In genomic region chr9:133529874-133530273, GRCh38 we compare ENCODE assay signal across 18 cellular contexts. TPM values are rescaled to one million over a fixed set of nuclear protein-coding genes. Genes with fewer than 3 reads are reported as not detected.
DNase-seq lines count a peak whose midpoint lies in the region; ATAC-seq, FAIRE-seq and TF ChIP-seq lines count a peak whose summit lies in the region.
"Had no signal": no experiment of that assay in that cellular context is flagged by ENCODE, and none has a peak within 500 bp of the region (broad histone marks: within the 10 kb centered on the region; RNA-seq: fewer than 3 reads in every experiment).

No MANE protein-coding gene starts in this region.

- no peaks in the 10 kb centered on the region for H3K9me3 ChIP-seq in HepG2 (ENCODE audit: low read length)
- H3K9me3 ChIP-seq in right lobe of liver: no peaks in the 10 kb centered on the region
- no peaks in the 10 kb centered on the region for H3K9me3 ChIP-seq in GM12878 (replicated peaks; ENCODE audit: control insufficient read depth, insufficient read depth, low read length)
- H3K9me3 ChIP-seq in skeletal muscle tissue (ENCODE audit: control insufficient read depth in 3 of 3, low read length in 3 of 3): no peaks in the 10 kb centered on the region
- H3K9me3 ChIP-seq: A549, Caco-2 had no signal

- no peak overlapping the region for H3K9ac ChIP-seq in HepG2 (ENCODE audit: insufficient read depth, low read depth, low read length)
- no peak overlapping the region for H3K9ac ChIP-seq in GM12878 (ENCODE audit: control insufficient read depth, insufficient read depth, low read length)
- no peak overlapping the region for H3K9ac ChIP-seq in skeletal muscle tissue (ENCODE audit: low read depth in 1 of 3, low read length in 3 of 3)

- H4K20me1 ChIP-seq in HepG2 (ENCODE audit: insufficient read depth, low read length): no peaks in the 10 kb centered on the region
- no peaks in the 10 kb centered on the region for H4K20me1 ChIP-seq in GM12878 (ENCODE audit: control insufficient read depth, insufficient read depth)

- no peak overlapping the region for H2AFZ ChIP-seq in HepG2 (ENCODE audit: low read length)
- H2AFZ ChIP-seq in GM12878 (ENCODE audit: control insufficient read depth, low read depth, low read length): no peak overlapping the region

- H3K36me3 ChIP-seq in HepG2 (replicated peaks in 1 of 2; ENCODE audit: control insufficient read depth in 1 of 2, insufficient read depth in 2 of 2, low read length in 2 of 2): no peaks in the 10 kb centered on the region
- no peaks in the 10 kb centered on the region for H3K36me3 ChIP-seq in right lobe of liver
- H3K36me3 ChIP-seq in GM12878 (ENCODE audit: control insufficient read depth in 2 of 2, insufficient read depth in 2 of 2, low read length in 1 of 2): no peaks in the 10 kb centered on the region
- no peaks in the 10 kb centered on the region for H3K36me3 ChIP-seq in skeletal muscle tissue (ENCODE audit: control insufficient read depth in 3 of 3, insufficient read depth in 3 of 3, low read length in 3 of 3)

- H3K4me1 Mint-ChIP-seq in nephron (peaks cover 81% of the 10 kb centered on the region), CD14-positive monocyte (peaks cover 5% of the 10 kb centered on the region)

- TF ChIP-seq CTCF in HepG2 (CRISPR knock-in tag; IDR thresholded peaks at IDR 0.05): no peak
- TF ChIP-seq CTCF in right lobe of liver (IDR thresholded peaks at IDR 0.05): no peak
- TF ChIP-seq CTCF in GM12878 (IDR thresholded peaks at IDR 0.05 in 2 of 3, conservative IDR thresholded peaks at IDR 0.05 in 1 of 3; ENCODE audit: control insufficient read depth in 2 of 3, extremely low read depth in 1 of 3, insufficient read depth in 1 of 3, low read depth in 3 of 3, low read length in 3 of 3): no peak
- TF ChIP-seq CTCF in nephron (IDR thresholded peaks at IDR 0.05; ENCODE audit: unreplicated experiment in 3 of 3): no peak
- no peak for TF ChIP-seq CTCF in CD14-positive monocyte (IDR thresholded peaks at IDR 0.05)

- FAIRE-seq in HepG2 (lab: Jason Lieb, UNC) (no peak), GM12878 (lab: Jason Lieb, UNC) (no peak)
- FAIRE-seq: A549, D721Med, G401.6, GM12892 had no signal

- H3K36me3 Mint-ChIP-seq in nephron (ENCODE audit: low read depth) (no peaks in the 10 kb centered on the region), CD14-positive monocyte (no peaks in the 10 kb centered on the region)

- BruUV-seq in HepG2 (replicated peaks; lab: Mats Ljungman, UMichigan) (no TSS peak), GM12878 (replicated peaks; lab: Mats Ljungman, UMichigan) (no TSS peak)

- SMC1A ChIA-PET in GM12878 (lab: Charles Lee; ENCODE audit: uncharacterized antibody, unreplicated experiment): no interaction called here

- intact Hi-C loops in HepG2 (cut with micrococcal nuclease; ENCODE audit: unreplicated experiment): no loop called here
- intact Hi-C loops in right lobe of liver (cut with DNase I): loop anchor here (10.0 kb wide), 2 partner anchors 55 to 205 kb away; partner anchors contain the start of gene SARDH (in 1 of the 2)
- intact Hi-C loops in GM12878 (cut with micrococcal nuclease; ENCODE audit: unreplicated experiment): no loop called here
- intact Hi-C loops in CD14-positive monocyte (cut with micrococcal nuclease): no loop called here

- TF ChIP-seq POLR2A in HepG2 (IDR thresholded peaks at IDR 0.05; ENCODE audit: insufficient read depth in 1 of 2, low read depth in 2 of 2, low read length in 2 of 2) (no peak), right lobe of liver (IDR thresholded peaks at IDR 0.05) (no peak), GM12878 (IDR thresholded peaks at IDR 0.05; ENCODE audit: low read depth, low read length) (no peak)

- in situ Hi-C loops in HepG2 (cut with HindIII; ENCODE audit: extremely low pct_ligation_motif_present, low pct_unique_long_range_greater_than_20kb) (loop anchor here (25.0 kb wide), 1 partner anchor 207 kb away; the partner anchor contains the start of gene SARDH), GM12878 (cut with MboI) (loop anchor here (25.0 kb wide), 1 partner anchor 482 kb away; no protein-coding TSS in a partner anchor)

- CTCF ChIA-PET in HepG2 (lab: Yijun Ruan, JAX; ENCODE audit: low intra/inter-chr PET ratio, low total read pairs): no interaction called here
- CTCF ChIA-PET in GM12878 (lab: Yijun Ruan, JAX): interaction anchor here (0.6 kb wide), 1 partner anchor 177 kb away, joined by 3 read pairs; no protein-coding TSS in a partner anchor

- TF ChIP-seq RAD21 in HepG2 (CRISPR knock-in tag; IDR thresholded peaks at IDR 0.05) (no peak), GM12878 (IDR thresholded peaks at IDR 0.05; ENCODE audit: insufficient read depth, low read depth, low read length) (no peak)

- POLR2A ChIA-PET in HepG2 (lab: Yijun Ruan, JAX) (interaction anchor here (0.9 to 1.0 kb wide), 2 partner anchors 8 to 24 kb away, joined by 3 read pairs; no protein-coding TSS in a partner anchor), GM12878 (lab: Charles Lee) (no interaction called here)

- no peaks in the 10 kb centered on the region for H3K79me2 ChIP-seq in HepG2 (ENCODE audit: insufficient read depth, low read length)
- H3K79me2 ChIP-seq in GM12878 (ENCODE audit: control insufficient read depth, insufficient read depth, low read length): no peaks in the 10 kb centered on the region

- H3K9me3 Mint-ChIP-seq in nephron (no peaks in the 10 kb centered on the region), CD14-positive monocyte (peaks cover 0 to 2% (median 0%) of the 10 kb centered on the region in 7 donors)
- H3K9me3 Mint-ChIP-seq: CD4-positive, alpha-beta T cell had no signal

- RAD21 ChIA-PET in GM12878 (lab: Charles Lee; ENCODE audit: unreplicated experiment): no interaction called here

- H3K4me3 Mint-ChIP-seq in nephron (peak overlapping the region in 1 of 3 experiments; percentile 89), CD14-positive monocyte (no peak overlapping the region)
- H3K4me3 Mint-ChIP-seq: CD4-positive, alpha-beta T cell had no signal

- TF ChIP-seq EP300 in HepG2 (IDR thresholded peaks at IDR 0.05; ENCODE audit: low read depth in 2 of 2, low read length in 2 of 2) (no peak), HepG2 (CRISPR knock-in tag; IDR thresholded peaks at IDR 0.05; ENCODE audit: borderline replicate concordance) (no peak), GM12878 (IDR thresholded peaks at IDR 0.05; ENCODE audit: borderline replicate concordance in 1 of 2, control insufficient read depth in 1 of 2, low read depth in 2 of 2, low read length in 2 of 2) (no peak)

- WGBS in HepG2 (ENCODE audit: low lambda C conversion rate): 19% methylated on average over 3 of the region's 7 CpGs
- no CpG with 5 or more reads among the region's 7 CpGs for WGBS in right lobe of liver (ENCODE audit: insufficient coverage, low coverage, low lambda C conversion rate, missing lambda C conversion rate)
- WGBS in GM12878 (ENCODE audit: insufficient coverage, insufficient replicate concordance, low lambda C conversion rate, missing lambda C conversion rate): 11% methylated on average over 7 of the region's 7 CpGs

- peaks cover 24 to 72% of the 10 kb centered on the region in 2 experiments; a peak in 4 of 5 replicates for H3K27me3 ChIP-seq in HepG2 (ENCODE audit: control insufficient read depth in 1 of 2, insufficient read depth in 2 of 2, low read length in 2 of 2)
- no peaks in the 10 kb centered on the region for H3K27me3 ChIP-seq in right lobe of liver
- peaks cover 8 to 10% of the 10 kb centered on the region in 2 experiments; a peak in 3 of 4 replicates for H3K27me3 ChIP-seq in GM12878 (replicated peaks in 1 of 2; ENCODE audit: control insufficient read depth in 2 of 2, insufficient read depth in 2 of 2, low read length in 1 of 2)
- H3K27me3 ChIP-seq in skeletal muscle tissue (ENCODE audit: control insufficient read depth in 3 of 3, insufficient read depth in 3 of 3, low read length in 3 of 3): peaks cover 12 to 77% (median 17%) of the 10 kb centered on the region in 3 donors

- H3K4me3 ChIP-seq in HepG2 (replicated peaks in 1 of 3; ENCODE audit: insufficient read depth in 1 of 3, low read depth in 2 of 3, low read length in 3 of 3) (no peak overlapping the region), right lobe of liver (no peak overlapping the region), GM12878 (no peak overlapping the region), skeletal muscle tissue (ENCODE audit: low read length in 3 of 3) (no peak overlapping the region)
- H3K4me3 ChIP-seq: A549 had no signal

- H3K27ac ChIP-seq in HepG2 (ENCODE audit: extremely low read length, insufficient read depth, low read length) (no peak overlapping the region), right lobe of liver (no peak overlapping the region), GM12878 (ENCODE audit: control insufficient read depth, insufficient read depth) (no peak overlapping the region), skeletal muscle tissue (ENCODE audit: low read depth, low read length) (peak overlapping the region; percentile 7)
- H3K27ac ChIP-seq: 22Rv1, A549 had no signal

- H3K27ac Mint-ChIP-seq in nephron (peak overlapping the region; percentile 52 to 80 (median 52)), CD14-positive monocyte (no peak overlapping the region)
- H3K27ac Mint-ChIP-seq: CD4-positive, alpha-beta T cell had no signal

- DNase-seq in HepG2 (ENCODE audit: low spot score) (no peak), right lobe of liver (no peak), GM12878 (ENCODE audit: low read depth, low spot score) (no peak), CD14-positive monocyte (ENCODE audit: low spot score) (no peak)
- DNase-seq: C1 segment of cervical spinal cord; Caco-2; CD4-positive, alpha-beta T cell; HCEC 1CT had no signal

- ATAC-seq in HepG2 (no peak), right lobe of liver (no peak), GM12878 (no peak), HG03469 (IDR thresholded peaks at IDR 0.05; ENCODE audit: unreplicated experiment) (no peak), esophagus mucosa (no peak)

- H3K27me3 Mint-ChIP-seq in nephron (ENCODE audit: low read depth) (peaks cover 20% of the 10 kb centered on the region), CD14-positive monocyte (ENCODE audit: low read depth in 3 of 3) (peaks cover 24 to 39% (median 30%) of the 10 kb centered on the region in 3 donors)

- no peak overlapping the region for H3K4me2 ChIP-seq in HepG2 (ENCODE audit: low read depth, low read length)
- no peak overlapping the region for H3K4me2 ChIP-seq in GM12878 (ENCODE audit: control insufficient read depth, insufficient read depth)
- H3K4me2 ChIP-seq: A549 had no signal

- H3K4me1 ChIP-seq in HepG2 (ENCODE audit: insufficient read depth, low read length): peaks cover 48% of the 10 kb centered on the region
- peaks cover 0 to 22% (median 8%) of the 10 kb centered on the region in 4 donors for H3K4me1 ChIP-seq in right lobe of liver
- H3K4me1 ChIP-seq in GM12878 (ENCODE audit: control insufficient read depth, insufficient read depth, low read length): no peaks in the 10 kb centered on the region
- H3K4me1 ChIP-seq in skeletal muscle tissue (ENCODE audit: control insufficient read depth in 3 of 3, insufficient read depth in 3 of 3, low read length in 3 of 3): peaks cover 47 to 51% (median 50%) of the 10 kb centered on the region in 3 donors

RNA-seq across cellular contexts. Expression of gene ADAMTSL2, which starts 4.6 kb away (rescaled TPM):
- total RNA-seq in HepG2 (2016; rRNA removed; fragmentation: Illumina TruSeq; extraction: Trizol) (1.0 and 3.8 TPM in 2 replicates), right lobe of liver (10 to 100 TPM in 3 of 6 experiments, 1 to 10 TPM in 3; 9.2 to 24.8 (median 12.7) TPM), GM12878 (2014; rRNA removed) (not detected in 2 replicates), GM12878 (2014; rRNA removed; fragmentation: Illumina TruSeq; extraction: Trizol) (not detected in 2 replicates), GM12878 (2021) (0.05 TPM in 1 of 2 replicates, not detected in the other), skeletal muscle tissue (4.7 TPM), esophagus mucosa (0.88 TPM)
- total RNA-seq in HepG2 (2016; cell fraction: cytosol; rRNA removed; fragmentation: Illumina TruSeq; extraction: Trizol; ENCODE audit: low read depth): 0.35 and 0.61 TPM in 2 replicates
- 0.86 and 3.7 TPM in 2 replicates for total RNA-seq in HepG2 (2016; cell fraction: insoluble cytoplasmic fraction; rRNA removed; fragmentation: Illumina TruSeq; extraction: Trizol)
- 0.99 and 1.1 TPM in 2 replicates for total RNA-seq in HepG2 (2016; cell fraction: membrane; rRNA removed; fragmentation: Illumina TruSeq; extraction: Trizol)
- total RNA-seq in HepG2 (2016; cell fraction: nucleus; rRNA removed; fragmentation: Illumina TruSeq; extraction: Trizol): 3.9 and 4.8 TPM in 2 replicates
- polyA plus RNA-seq in HepG2 (2011; rRNA removed) (1.8 and 1.9 TPM in 2 replicates), GM12878 (2011; rRNA removed) (0.07 TPM in 1 of 2 replicates, not detected in the other), GM12878 (2014; fragmentation: Illumina TruSeq; extraction: Trizol) (not detected in 2 replicates), GM12878 (2014; fragmentation: Nextera tagmentation; extraction: Ambion mirVana) (not detected), GM12878 (2014; rRNA removed) (0.04 TPM in 1 of 2 replicates, not detected in the other), GM12878 (2016; fragmentation: Nextera tagmentation; extraction: Ambion mirVana) (not detected), CD14-positive monocyte (not detected)
- 1.2 and 1.7 TPM in 2 replicates for polyA plus RNA-seq in HepG2 (2011; cell fraction: cytosol; rRNA removed)
- 4.8 and 6.6 TPM in 2 replicates for polyA plus RNA-seq in HepG2 (2011; cell fraction: nucleus; rRNA removed)
- polyA plus RNA-seq in HepG2 (2012): 0.43 and 1.1 TPM in 2 replicates
- polyA plus RNA-seq in HepG2 (2016; cell fraction: cytosol; fragmentation: Illumina TruSeq; extraction: Trizol; ENCODE audit: low read depth): 0.33 and 0.43 TPM in 2 replicates
- polyA plus RNA-seq in HepG2 (2016; cell fraction: insoluble cytoplasmic fraction; fragmentation: Illumina TruSeq; extraction: Trizol; ENCODE audit: low read depth): 0.77 and 1.1 TPM in 2 replicates
- 0.61 and 0.78 TPM in 2 replicates for polyA plus RNA-seq in HepG2 (2016; cell fraction: membrane; fragmentation: Illumina TruSeq; extraction: Trizol; ENCODE audit: low read depth)
- polyA plus RNA-seq in HepG2 (2016; cell fraction: nucleus; fragmentation: Illumina TruSeq; extraction: Trizol; ENCODE audit: insufficient read depth, low read depth): 6.6 and 7.1 TPM in 2 replicates
- polyA minus RNA-seq in HepG2 (2011; rRNA and poly(A)+ RNA removed; ENCODE audit: low replicate concordance): 4.1 TPM in 1 of 2 replicates, not detected in the other
- 0.70 and 1.3 TPM in 2 replicates for polyA minus RNA-seq in HepG2 (2011; cell fraction: cytosol; rRNA and poly(A)+ RNA removed)
- polyA minus RNA-seq in HepG2 (2011; cell fraction: nucleus; rRNA and poly(A)+ RNA removed): 0.87 and 1.2 TPM in 2 replicates
- total RNA-seq in GM12878 (2013; cell fraction: nucleolus; rRNA removed): not detected in 2 replicates
- not detected for polyA plus RNA-seq in GM12878 (2011; ENCODE audit: low read depth)
- 0.10 and 0.12 TPM in 2 replicates for polyA plus RNA-seq in GM12878 (2011; cell fraction: cytosol; rRNA removed)
- polyA plus RNA-seq in GM12878 (2011; cell fraction: nucleus; rRNA removed): 0.35 and 0.40 TPM in 2 replicates
- 0.10 TPM in 1 of 2 replicates, not detected in the other for polyA plus RNA-seq in GM12878 (2012)
- polyA minus RNA-seq in GM12878 (2011; rRNA and poly(A)+ RNA removed): 0.21 and 0.22 TPM in 2 replicates
- polyA minus RNA-seq in GM12878 (2011; cell fraction: cytosol; rRNA and poly(A)+ RNA removed): not detected in 2 replicates
- polyA minus RNA-seq in GM12878 (2011; cell fraction: nucleus; rRNA and poly(A)+ RNA removed): 0.12 and 0.19 TPM in 2 replicates
- total RNA-seq: H4 had no signal
- polyA plus RNA-seq: A549 had no signal

RNA-seq across cellular contexts. Expression of gene MYMK, which starts 5.1 kb away (rescaled TPM):
- total RNA-seq in HepG2 (2016; rRNA removed; fragmentation: Illumina TruSeq; extraction: Trizol) (not detected in 2 replicates), right lobe of liver (not detected), GM12878 (2014; rRNA removed) (not detected in 2 replicates), GM12878 (2014; rRNA removed; fragmentation: Illumina TruSeq; extraction: Trizol) (not detected in 2 replicates), GM12878 (2021) (not detected in 2 replicates), skeletal muscle tissue (8.9 TPM), esophagus mucosa (not detected)
- not detected in 2 replicates for total RNA-seq in HepG2 (2016; cell fraction: cytosol; rRNA removed; fragmentation: Illumina TruSeq; extraction: Trizol; ENCODE audit: low read depth)
- not detected in 2 replicates for total RNA-seq in HepG2 (2016; cell fraction: insoluble cytoplasmic fraction; rRNA removed; fragmentation: Illumina TruSeq; extraction: Trizol)
- total RNA-seq in HepG2 (2016; cell fraction: membrane; rRNA removed; fragmentation: Illumina TruSeq; extraction: Trizol): not detected in 2 replicates
- total RNA-seq in HepG2 (2016; cell fraction: nucleus; rRNA removed; fragmentation: Illumina TruSeq; extraction: Trizol): not detected in 2 replicates
- polyA plus RNA-seq in HepG2 (2011; rRNA removed) (not detected in 2 replicates), GM12878 (2011; rRNA removed) (not detected in 2 replicates), GM12878 (2014; fragmentation: Illumina TruSeq; extraction: Trizol) (not detected in 2 replicates), GM12878 (2014; fragmentation: Nextera tagmentation; extraction: Ambion mirVana) (not detected), GM12878 (2014; rRNA removed) (not detected in 2 replicates), GM12878 (2016; fragmentation: Nextera tagmentation; extraction: Ambion mirVana) (not detected), CD14-positive monocyte (not detected)
- not detected in 2 replicates for polyA plus RNA-seq in HepG2 (2011; cell fraction: cytosol; rRNA removed)
- polyA plus RNA-seq in HepG2 (2011; cell fraction: nucleus; rRNA removed): not detected in 2 replicates
- not detected in 2 replicates for polyA plus RNA-seq in HepG2 (2012)
- not detected in 2 replicates for polyA plus RNA-seq in HepG2 (2016; cell fraction: cytosol; fragmentation: Illumina TruSeq; extraction: Trizol; ENCODE audit: low read depth)
- polyA plus RNA-seq in HepG2 (2016; cell fraction: insoluble cytoplasmic fraction; fragmentation: Illumina TruSeq; extraction: Trizol; ENCODE audit: low read depth): not detected in 2 replicates
- polyA plus RNA-seq in HepG2 (2016; cell fraction: membrane; fragmentation: Illumina TruSeq; extraction: Trizol; ENCODE audit: low read depth): not detected in 2 replicates
- not detected in 2 replicates for polyA plus RNA-seq in HepG2 (2016; cell fraction: nucleus; fragmentation: Illumina TruSeq; extraction: Trizol; ENCODE audit: insufficient read depth, low read depth)
- not detected in 2 replicates for polyA minus RNA-seq in HepG2 (2011; rRNA and poly(A)+ RNA removed; ENCODE audit: low replicate concordance)
- not detected in 2 replicates for polyA minus RNA-seq in HepG2 (2011; cell fraction: cytosol; rRNA and poly(A)+ RNA removed)
- polyA minus RNA-seq in HepG2 (2011; cell fraction: nucleus; rRNA and poly(A)+ RNA removed): not detected in 2 replicates
- not detected in 2 replicates for total RNA-seq in GM12878 (2013; cell fraction: nucleolus; rRNA removed)
- polyA plus RNA-seq in GM12878 (2011; ENCODE audit: low read depth): not detected
- not detected in 2 replicates for polyA plus RNA-seq in GM12878 (2011; cell fraction: cytosol; rRNA removed)
- polyA plus RNA-seq in GM12878 (2011; cell fraction: nucleus; rRNA removed): not detected in 2 replicates
- not detected in 2 replicates for polyA plus RNA-seq in GM12878 (2012)
- not detected in 2 replicates for polyA minus RNA-seq in GM12878 (2011; rRNA and poly(A)+ RNA removed)
- polyA minus RNA-seq in GM12878 (2011; cell fraction: cytosol; rRNA and poly(A)+ RNA removed): not detected in 2 replicates
- polyA minus RNA-seq in GM12878 (2011; cell fraction: nucleus; rRNA and poly(A)+ RNA removed): not detected in 2 replicates
- total RNA-seq: Caco-2; CD4-positive, alpha-beta T cell; H4 had no signal
- polyA plus RNA-seq: A549 had no signal

RNA-seq across cellular contexts. Expression of gene SLC2A6, which starts 51.0 kb away (rescaled TPM):
- total RNA-seq in HepG2 (2016; rRNA removed; fragmentation: Illumina TruSeq; extraction: Trizol) (6.3 and 15.0 TPM in 2 replicates), right lobe of liver (1 to 10 TPM in 5 of 6 experiments, under 1 TPM in 1; 0.88 to 6.8 (median 2.8) TPM), GM12878 (2014; rRNA removed) (30.4 and 32.4 TPM in 2 replicates), GM12878 (2014; rRNA removed; fragmentation: Illumina TruSeq; extraction: Trizol) (8.3 and 9.4 TPM in 2 replicates), GM12878 (2021) (34.1 and 36.4 TPM in 2 replicates), skeletal muscle tissue (0.52 TPM), esophagus mucosa (0.80 TPM)
- total RNA-seq in HepG2 (2016; cell fraction: cytosol; rRNA removed; fragmentation: Illumina TruSeq; extraction: Trizol; ENCODE audit: low read depth): 1.8 and 2.0 TPM in 2 replicates
- 5.3 and 14.9 TPM in 2 replicates for total RNA-seq in HepG2 (2016; cell fraction: insoluble cytoplasmic fraction; rRNA removed; fragmentation: Illumina TruSeq; extraction: Trizol)
- 4.5 and 4.6 TPM in 2 replicates for total RNA-seq in HepG2 (2016; cell fraction: membrane; rRNA removed; fragmentation: Illumina TruSeq; extraction: Trizol)
- total RNA-seq in HepG2 (2016; cell fraction: nucleus; rRNA removed; fragmentation: Illumina TruSeq; extraction: Trizol): 16.5 and 16.8 TPM in 2 replicates
- polyA plus RNA-seq in HepG2 (2011; rRNA removed) (4.1 and 9.1 TPM in 2 replicates), GM12878 (2011; rRNA removed) (4.3 and 11.7 TPM in 2 replicates), GM12878 (2014; fragmentation: Illumina TruSeq; extraction: Trizol) (4.3 and 6.6 TPM in 2 replicates), GM12878 (2014; fragmentation: Nextera tagmentation; extraction: Ambion mirVana) (1 to 10 TPM; 1.1 to 6.1 TPM), GM12878 (2014; rRNA removed) (37.9 and 44.7 TPM in 2 replicates), GM12878 (2016; fragmentation: Nextera tagmentation; extraction: Ambion mirVana) (10 to 100 TPM; 24.8 to 28.0 TPM), CD14-positive monocyte (10 to 100 TPM; 43.2 to 60.4 TPM)
- polyA plus RNA-seq in HepG2 (2011; cell fraction: cytosol; rRNA removed): 5.0 and 5.7 TPM in 2 replicates
- polyA plus RNA-seq in HepG2 (2011; cell fraction: nucleus; rRNA removed): 7.2 and 12.6 TPM in 2 replicates
- polyA plus RNA-seq in HepG2 (2012): 2.1 and 4.5 TPM in 2 replicates
- polyA plus RNA-seq in HepG2 (2016; cell fraction: cytosol; fragmentation: Illumina TruSeq; extraction: Trizol; ENCODE audit: low read depth): 1.7 and 2.0 TPM in 2 replicates
- polyA plus RNA-seq in HepG2 (2016; cell fraction: insoluble cytoplasmic fraction; fragmentation: Illumina TruSeq; extraction: Trizol; ENCODE audit: low read depth): 4.0 and 5.0 TPM in 2 replicates
- polyA plus RNA-seq in HepG2 (2016; cell fraction: membrane; fragmentation: Illumina TruSeq; extraction: Trizol; ENCODE audit: low read depth): 2.7 and 3.1 TPM in 2 replicates
- 22.0 and 22.4 TPM in 2 replicates for polyA plus RNA-seq in HepG2 (2016; cell fraction: nucleus; fragmentation: Illumina TruSeq; extraction: Trizol; ENCODE audit: insufficient read depth, low read depth)
- 16.3 and 18.5 TPM in 2 replicates for polyA minus RNA-seq in HepG2 (2011; rRNA and poly(A)+ RNA removed; ENCODE audit: low replicate concordance)
- polyA minus RNA-seq in HepG2 (2011; cell fraction: cytosol; rRNA and poly(A)+ RNA removed): 6.5 and 7.4 TPM in 2 replicates
- polyA minus RNA-seq in HepG2 (2011; cell fraction: nucleus; rRNA and poly(A)+ RNA removed): 9.1 and 12.8 TPM in 2 replicates
- 74.1 and 77.8 TPM in 2 replicates for total RNA-seq in GM12878 (2013; cell fraction: nucleolus; rRNA removed)
- 4.8 TPM for polyA plus RNA-seq in GM12878 (2011; ENCODE audit: low read depth)
- 15.7 and 29.5 TPM in 2 replicates for polyA plus RNA-seq in GM12878 (2011; cell fraction: cytosol; rRNA removed)
- 26.2 and 33.5 TPM in 2 replicates for polyA plus RNA-seq in GM12878 (2011; cell fraction: nucleus; rRNA removed)
- polyA plus RNA-seq in GM12878 (2012): 15.2 and 16.5 TPM in 2 replicates
- polyA minus RNA-seq in GM12878 (2011; rRNA and poly(A)+ RNA removed): 11.8 and 29.6 TPM in 2 replicates
- 13.6 and 14.0 TPM in 2 replicates for polyA minus RNA-seq in GM12878 (2011; cell fraction: cytosol; rRNA and poly(A)+ RNA removed)
- 38.4 and 46.0 TPM in 2 replicates for polyA minus RNA-seq in GM12878 (2011; cell fraction: nucleus; rRNA and poly(A)+ RNA removed)

Comparison
In these comparisons a context has a peak if more than half of its experiments do, and no peak if none do; other contexts are left out.
1. intact Hi-C loops: an anchor here in right lobe of liver (10.0 kb wide); none called in HepG2, GM12878 and CD14-positive monocyte.
2. H3K27ac Mint-ChIP-seq: peak in nephron (3 of 3); none in CD14-positive monocyte (0 of 7).